Comparison of ENCODE assay signal across 2 cellular contexts in genomic region chr11:64729851-64730382, GRCh38.
A peak's percentile ranks its signal among the peaks of the same experiment; 100 is the strongest.
TF ChIP-seq lines count a peak whose summit lies in the region.

No MANE protein-coding gene starts in this region.

TF ChIP-seq in IMR-90, 13 proteins besides CTCF, POLR2A, EP300 and RAD21:
- no peak for TF ChIP-seq ELK1 (IDR thresholded peaks at IDR 0.05; ENCODE audit: borderline replicate concordance, low read depth, low read length)
TF ChIP-seq in IMR-90: peak in this region for 0.

TF ChIP-seq in K562, 482 proteins besides CTCF, POLR2A, EP300 and RAD21:
- TF ChIP-seq PRDM10 (IDR thresholded peaks at IDR 0.05; ENCODE audit: partially characterized antibody) (peak; percentile 61), ZNF197 (CRISPR knock-in tag; IDR thresholded peaks at IDR 0.05; ENCODE audit: low read depth) (no peak)
TF ChIP-seq in K562: peak in this region for 1.
